1 cellular context compared by ENCODE assay signal in the genomic region with DNA sequence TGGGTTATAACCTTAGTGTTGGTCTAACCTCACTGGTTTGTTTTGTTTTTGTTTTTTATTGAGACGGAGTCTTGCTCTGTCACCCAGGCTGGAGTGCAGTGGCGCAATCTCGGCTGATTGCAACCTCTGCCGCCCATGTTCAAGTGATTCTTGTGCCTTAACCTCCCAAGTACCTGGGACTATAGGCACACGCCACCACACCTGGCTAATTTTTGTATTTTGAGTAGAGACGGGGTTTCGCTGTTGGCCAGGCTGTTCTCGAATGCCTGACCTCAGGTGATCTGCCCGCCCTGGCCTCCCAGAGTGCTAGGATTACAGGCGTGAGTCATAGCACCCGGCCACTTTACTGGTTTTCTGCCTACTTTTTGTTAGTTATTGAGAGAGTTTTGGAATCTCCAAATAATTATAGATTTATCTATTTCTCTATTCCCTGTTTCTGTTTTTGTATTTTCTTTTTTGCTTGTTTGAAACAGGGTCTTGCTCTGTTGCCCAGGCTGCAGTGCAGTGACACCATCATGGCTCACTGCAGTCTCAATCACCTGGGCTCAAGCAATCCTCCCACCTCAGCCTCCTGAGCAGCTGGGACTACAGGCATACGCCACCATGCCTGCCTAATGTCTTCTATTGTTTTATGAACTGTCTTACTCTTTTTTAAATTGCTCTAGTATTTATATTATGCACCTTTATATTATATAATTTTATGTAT.
TF ChIP-seq lines count a peak whose summit lies in the region.

No MANE protein-coding gene starts in this region.

TF ChIP-seq in HCT116, 20 proteins besides CTCF, POLR2A, EP300 and RAD21 (continued from another document):
- TF ChIP-seq ZBTB33 (IDR thresholded peaks at IDR 0.05; ENCODE audit: extremely low read depth, insufficient replicate concordance, low read length) (no peak), POLR2AphosphoS5 (IDR thresholded peaks at IDR 0.05; ENCODE audit: low read depth, low read length) (no peak), CEBPB (IDR thresholded peaks at IDR 0.05; ENCODE audit: low read depth) (peak; percentile 65)
